31 cellular contexts compared by ENCODE assay signal in genomic region chr17:48391460-48391859, GRCh38. TPM values are rescaled to one million over a fixed set of nuclear protein-coding genes. Genes with fewer than 3 reads are reported as not detected.
DNase-seq lines count a peak whose midpoint lies in the region; ATAC-seq and TF ChIP-seq lines count a peak whose summit lies in the region.
"Had no signal": no experiment of that assay in that cellular context is flagged by ENCODE, and none has a peak within 500 bp of the region (broad histone marks: within the 10 kb centered on the region; RNA-seq: fewer than 3 reads in every experiment).

No MANE protein-coding gene starts in this region.

- TF ChIP-seq CTCF in prostate gland (IDR thresholded peaks at IDR 0.05) = no peak

- DNase-seq in stimulated activated naive CD8-positive, alpha-beta T cell treated with anti-CD3 and anti-CD28 coated beads, Interleukin-15, amount 100 ng/mL, for 72 hours = no peak
- DNase-seq in stimulated activated naive CD8-positive, alpha-beta T cell treated with anti-CD3 and anti-CD28 coated beads, Interleukin-15, Interleukin-2, amounts not matched to agents 100 U/mL and 50 U/mL, for 24 hours = no peak
- DNase-seq in MV-4-11 (lab: John Stamatoyannopoulos, UW) (peak; percentile 71), amniotic epithelial cell (ENCODE audit: low read depth) (peak; percentile 59), occipital lobe (lab: John Stamatoyannopoulos, UW) (no peak), 8988T (no peak), prostate gland (ENCODE audit: low spot score) (no peak)
- DNase-seq: activated B cell treated with CpG ODN at 0.5 μM for 24 hours; activated CD8-positive, alpha-beta T cell treated with anti-CD3 and anti-CD28 coated beads, Interleukin-2, amount 10 ng/mL, durations not matched to agents 7 days and 5 days; activated naive CD4-positive, alpha-beta T cell treated with Interleukin-2 at 50 U/mL for 16 hours; anterior cingulate cortex; DMS79; gastrocnemius medialis; GDM1; Kasumi-1; kidney glomerular epithelial cell; lower lobe of right lung; naive thymus-derived CD8-positive, alpha-beta T cell; NCI-H1436; NCI-H345; NCI-H748 treated with DMSO at 0.1 percent for 48 hours; nucleus accumbens; RPMI8226; stimulated activated CD4-positive, alpha-beta T cell treated with anti-CD3 and anti-CD28 coated beads, Interleukin-4, amount 100 ng/mL, for 24 hours; substantia nigra; T1000 had no signal

- peak; percentile 48 for ATAC-seq in stimulated activated naive CD8-positive, alpha-beta T cell treated with anti-CD3 and anti-CD28 coated beads, Interleukin-15, amount 100 ng/mL, for 72 hours
- ATAC-seq in stimulated activated naive CD8-positive, alpha-beta T cell treated with anti-CD3 and anti-CD28 coated beads, Interleukin-15, Interleukin-2, amounts not matched to agents 100 U/mL and 50 U/mL, for 24 hours = no peak
- ATAC-seq: activated CD8-positive, alpha-beta T cell treated with anti-CD3 and anti-CD28 coated beads, Interleukin-2, amount 10 ng/mL, durations not matched to agents 7 days and 5 days; gastrocnemius medialis; lower lobe of right lung; naive thymus-derived CD8-positive, alpha-beta T cell had no signal

- no peak overlapping the region for H3K27ac Mint-ChIP-seq in stimulated activated naive CD8-positive, alpha-beta T cell treated with anti-CD3 and anti-CD28 coated beads, Interleukin-15, amount 100 ng/mL, for 72 hours
- H3K27ac Mint-ChIP-seq: activated B cell treated with CpG ODN at 0.5 μM for 24 hours; activated CD8-positive, alpha-beta T cell treated with anti-CD3 and anti-CD28 coated beads, Interleukin-2, amount 10 ng/mL, durations not matched to agents 7 days and 5 days had no signal

- WGBS in prostate gland = 53% methylated on average over 1 of the region's 1 CpG

- H3K36me3 ChIP-seq in prostate gland = no peaks in the 10 kb centered on the region
- H3K36me3 ChIP-seq: breast epithelium, gastrocnemius medialis, lower lobe of right lung had no signal

- intact Hi-C loops in prostate gland (cut with DNase I) = no loop called here

- no peak for TF ChIP-seq POLR2A in prostate gland (IDR thresholded peaks at IDR 0.05)

- H3K27ac ChIP-seq in prostate gland = no peak overlapping the region
- H3K27ac ChIP-seq: breast epithelium, C4-2B, gastrocnemius medialis, lower lobe of right lung had no signal

- H3K27me3 ChIP-seq in prostate gland (replicated peaks; ENCODE audit: insufficient read depth) = no peaks in the 10 kb centered on the region

- H3K4me1 Mint-ChIP-seq in stimulated activated naive CD8-positive, alpha-beta T cell treated with anti-CD3 and anti-CD28 coated beads, Interleukin-15, amount 100 ng/mL, for 72 hours = peaks cover 19% of the 10 kb centered on the region

- no peak overlapping the region for H3K4me3 ChIP-seq in prostate gland
- H3K4me3 ChIP-seq: breast epithelium, gastrocnemius medialis, lower lobe of right lung had no signal

- no peaks in the 10 kb centered on the region for H3K27me3 Mint-ChIP-seq in stimulated activated naive CD8-positive, alpha-beta T cell treated with anti-CD3 and anti-CD28 coated beads, Interleukin-15, amount 100 ng/mL, for 72 hours
- H3K27me3 Mint-ChIP-seq: activated B cell treated with CpG ODN at 0.5 μM for 24 hours; naive thymus-derived CD8-positive, alpha-beta T cell had no signal

- H3K9me3 ChIP-seq in prostate gland = no peaks in the 10 kb centered on the region
- H3K9me3 ChIP-seq: breast epithelium, gastrocnemius medialis, lower lobe of right lung had no signal

- H3K4me1 ChIP-seq in prostate gland (replicated peaks) = no peaks in the 10 kb centered on the region
- H3K4me1 ChIP-seq: breast epithelium, gastrocnemius medialis, lower lobe of right lung had no signal

- H3K9me3 Mint-ChIP-seq in stimulated activated naive CD8-positive, alpha-beta T cell treated with anti-CD3 and anti-CD28 coated beads, Interleukin-15, amount 100 ng/mL, for 72 hours = no peaks in the 10 kb centered on the region
- H3K9me3 Mint-ChIP-seq: activated B cell treated with CpG ODN at 0.5 μM for 24 hours; naive thymus-derived CD8-positive, alpha-beta T cell had no signal

- H3K4me3 Mint-ChIP-seq in stimulated activated naive CD8-positive, alpha-beta T cell treated with anti-CD3 and anti-CD28 coated beads, Interleukin-15, amount 100 ng/mL, for 72 hours = no peak overlapping the region
- H3K4me3 Mint-ChIP-seq: activated B cell treated with CpG ODN at 0.5 μM for 24 hours; activated CD8-positive, alpha-beta T cell treated with anti-CD3 and anti-CD28 coated beads, Interleukin-2, amount 10 ng/mL, durations not matched to agents 7 days and 5 days; naive thymus-derived CD8-positive, alpha-beta T cell had no signal

RNA-seq across cellular contexts. Expression of gene SKAP1, which starts 38.6 kb away (rescaled TPM):
- total RNA-seq in occipital lobe (0.62 TPM), prostate gland (1 to 10 TPM; 1.1 to 1.4 TPM)
- total RNA-seq: fibroblast of lung, gastrocnemius medialis, pulmonary artery endothelial cell, SK-MEL-5 had no signal

Comparison
In these comparisons a context has a peak if more than half of its experiments do, and no peak if none do; other contexts are left out.
1. DNase-seq: peak in MV-4-11 (single experiment) and amniotic epithelial cell (single experiment); none in stimulated activated naive CD8-positive, alpha-beta T cell treated with anti-CD3 and anti-CD28 coated beads, Interleukin-15, amount 100 ng/mL, for 72 hours (0 of 2), stimulated activated naive CD8-positive, alpha-beta T cell treated with anti-CD3 and anti-CD28 coated beads, Interleukin-15, Interleukin-2, amounts not matched to agents 100 U/mL and 50 U/mL, for 24 hours (single experiment), occipital lobe (single experiment), 8988T (single experiment) and prostate gland (single experiment).